Comparison of ENCODE assay signal across 9 cellular contexts in genomic region chr6:1792989-1793388, GRCh38.
A peak's percentile ranks its signal among the peaks of the same experiment; 100 is the strongest.
DNase-seq lines count a peak whose midpoint lies in the region; FAIRE-seq and TF ChIP-seq lines count a peak whose summit lies in the region.
"Had no signal": no experiment of that assay in that cellular context is flagged by ENCODE, and none has a peak within 500 bp of the region (broad histone marks: within the 10 kb centered on the region; RNA-seq: fewer than 3 reads in every experiment).

No MANE protein-coding gene starts in this region.

- H3K27me3 Mint-ChIP-seq in activated CD4-positive, alpha-beta T cell treated with anti-CD3 and anti-CD28 coated beads, Interleukin-2, amount 10 ng/mL, durations not matched to agents 24 days and 14 days, result no peaks in the 10 kb centered on the region
- H3K27me3 Mint-ChIP-seq in astrocyte (ENCODE audit: low read depth, unreplicated experiment) (no peaks in the 10 kb centered on the region), osteocyte (ENCODE audit: unreplicated experiment) (no peaks in the 10 kb centered on the region)

- H3K27ac ChIP-seq in astrocyte (ENCODE audit: low read depth, low read length), result no peak overlapping the region

- H3K4me3 Mint-ChIP-seq in activated CD4-positive, alpha-beta T cell treated with anti-CD3 and anti-CD28 coated beads, Interleukin-2, amount 10 ng/mL, durations not matched to agents 24 days and 14 days, result no peak overlapping the region
- H3K4me3 Mint-ChIP-seq in astrocyte (ENCODE audit: unreplicated experiment), result no peak overlapping the region
- H3K4me3 Mint-ChIP-seq in osteocyte (ENCODE audit: unreplicated experiment), result no peak overlapping the region
- H3K4me3 Mint-ChIP-seq: activated T-cell treated with anti-CD3 and anti-CD28 coated beads, Interleukin-2, amount 50 U/mL, for 4 hours had no signal

- H3K79me2 ChIP-seq in astrocyte (ENCODE audit: insufficient read depth, low read length), result no peaks in the 10 kb centered on the region

- peak; percentile 64 for DNase-seq in activated CD4-positive, alpha-beta T cell treated with anti-CD3 and anti-CD28 coated beads, Interleukin-2, amount 10 ng/mL, durations not matched to agents 24 days and 14 days
- no peak for DNase-seq in activated CD4-positive, alpha-beta T cell treated with anti-CD3 and anti-CD28 coated beads for 1 hour
- DNase-seq in MG63 (peak; percentile 34), astrocyte (ENCODE audit: low read depth) (no peak), osteocyte (ENCODE audit: extremely low spot score, unreplicated experiment) (no peak), NCI-H345 treated with DMSO at 0.1 percent for 48 hours (lab: John Stamatoyannopoulos, UW; ENCODE audit: unreplicated experiment) (no peak), NCI-H2107 (lab: John Stamatoyannopoulos, UW) (no peak)
- DNase-seq in effector CD4-positive, alpha-beta T cell, result no peak
- DNase-seq: activated T-cell treated with anti-CD3 and anti-CD28 coated beads, Interleukin-2, amount 50 U/mL, for 4 hours had no signal

- TF ChIP-seq CTCF in astrocyte (IDR thresholded peaks at IDR 0.05; ENCODE audit: insufficient read depth, low read depth, low read length), result peak; percentile 35
- peak; percentile 39 for TF ChIP-seq CTCF in osteocyte (IDR thresholded peaks at IDR 0.05)

- H3K4me1 ChIP-seq in astrocyte (ENCODE audit: insufficient read depth, low read length), result peaks cover 22% of the 10 kb centered on the region

- H3K27ac Mint-ChIP-seq in activated CD4-positive, alpha-beta T cell treated with anti-CD3 and anti-CD28 coated beads, Interleukin-2, amount 10 ng/mL, durations not matched to agents 24 days and 14 days, result no peak overlapping the region
- H3K27ac Mint-ChIP-seq in astrocyte (ENCODE audit: unreplicated experiment) (no peak overlapping the region), osteocyte (ENCODE audit: unreplicated experiment) (no peak overlapping the region)

- H3K36me3 ChIP-seq in MG63 (no peaks in the 10 kb centered on the region), astrocyte (ENCODE audit: insufficient read depth, low read length) (no peaks in the 10 kb centered on the region)

- H3K4me1 Mint-ChIP-seq in activated CD4-positive, alpha-beta T cell treated with anti-CD3 and anti-CD28 coated beads, Interleukin-2, amount 10 ng/mL, durations not matched to agents 24 days and 14 days, result peaks cover 11% of the 10 kb centered on the region
- peaks cover 13% of the 10 kb centered on the region for H3K4me1 Mint-ChIP-seq in astrocyte (ENCODE audit: low read depth, unreplicated experiment)
- peaks cover 26% of the 10 kb centered on the region for H3K4me1 Mint-ChIP-seq in osteocyte (ENCODE audit: unreplicated experiment)

- no peak overlapping the region for H3K4me3 ChIP-seq in MG63
- H3K4me3 ChIP-seq in astrocyte (ENCODE audit: insufficient read depth, low read depth, low read length), result no peak overlapping the region

- H3K9me3 ChIP-seq in MG63 (no peaks in the 10 kb centered on the region), astrocyte (ENCODE audit: insufficient read depth, low read depth, low read length) (no peaks in the 10 kb centered on the region)

- H4K20me1 ChIP-seq in astrocyte (ENCODE audit: insufficient read depth, low read length), result no peaks in the 10 kb centered on the region

- H3K36me3 Mint-ChIP-seq in activated CD4-positive, alpha-beta T cell treated with anti-CD3 and anti-CD28 coated beads, Interleukin-2, amount 10 ng/mL, durations not matched to agents 24 days and 14 days (ENCODE audit: low read depth), result no peaks in the 10 kb centered on the region
- H3K36me3 Mint-ChIP-seq in astrocyte (ENCODE audit: low read depth, unreplicated experiment) (no peaks in the 10 kb centered on the region), osteocyte (ENCODE audit: unreplicated experiment) (no peaks in the 10 kb centered on the region)

- intact Hi-C loops in activated CD4-positive, alpha-beta T cell treated with anti-CD3 and anti-CD28 coated beads, Interleukin-2, amount 10 ng/mL, durations not matched to agents 24 days and 14 days (cut with micrococcal nuclease), result no loop called here

- H2AFZ ChIP-seq in astrocyte (ENCODE audit: low read depth, low read length), result no peak overlapping the region

- H3K9me3 Mint-ChIP-seq in activated CD4-positive, alpha-beta T cell treated with anti-CD3 and anti-CD28 coated beads, Interleukin-2, amount 10 ng/mL, durations not matched to agents 24 days and 14 days, result no peaks in the 10 kb centered on the region
- H3K9me3 Mint-ChIP-seq in astrocyte (ENCODE audit: unreplicated experiment) (no peaks in the 10 kb centered on the region), osteocyte (ENCODE audit: unreplicated experiment) (no peaks in the 10 kb centered on the region)
- H3K9me3 Mint-ChIP-seq: activated T-cell treated with anti-CD3 and anti-CD28 coated beads, Interleukin-2, amount 50 U/mL, for 4 hours had no signal

- FAIRE-seq in astrocyte (lab: Jason Lieb, UNC), result no peak

- no peak overlapping the region for H3K4me2 ChIP-seq in astrocyte (ENCODE audit: low read length)

- H3K9ac ChIP-seq in astrocyte (ENCODE audit: low read length), result no peak overlapping the region

- H3K27me3 ChIP-seq in MG63, result no peaks in the 10 kb centered on the region
- H3K27me3 ChIP-seq in astrocyte (ENCODE audit: insufficient read depth, low read length), result no peaks in the 10 kb centered on the region

Comparison
In these comparisons a context has a peak if more than half of its experiments do, and no peak if none do; other contexts are left out.
1. DNase-seq: peak in activated CD4-positive, alpha-beta T cell treated with anti-CD3 and anti-CD28 coated beads, Interleukin-2, amount 10 ng/mL, durations not matched to agents 24 days and 14 days (single experiment) and MG63 (single experiment); none in activated CD4-positive, alpha-beta T cell treated with anti-CD3 and anti-CD28 coated beads for 1 hour (single experiment), astrocyte (single experiment), osteocyte (single experiment), effector CD4-positive, alpha-beta T cell (single experiment), NCI-H345 treated with DMSO at 0.1 percent for 48 hours (single experiment) and NCI-H2107 (single experiment).